30 cellular contexts compared by ENCODE assay signal in the genomic region with DNA sequence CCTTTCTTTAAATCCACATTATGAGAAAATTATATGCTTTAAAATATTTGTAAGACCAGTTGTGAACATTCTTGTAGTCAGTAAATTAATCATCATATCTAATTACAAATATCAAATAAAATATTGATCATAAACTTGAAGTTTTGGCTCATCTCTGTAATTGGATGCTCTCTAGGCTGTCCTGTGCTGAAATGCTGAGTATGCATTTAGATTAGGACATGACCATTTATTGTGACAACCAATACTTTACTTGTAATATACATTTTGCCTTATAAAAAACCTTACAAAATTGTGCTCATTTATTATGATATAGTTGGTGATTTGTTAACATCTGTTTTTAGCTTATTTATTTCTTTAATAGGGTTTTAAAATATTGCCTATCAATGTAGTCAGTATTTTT.
"Had no signal": no experiment of that assay in that cellular context is flagged by ENCODE, and none has a peak within 500 bp of the region (broad histone marks: within the 10 kb centered on the region; RNA-seq: fewer than 3 reads in every experiment).

No MANE protein-coding gene starts in this region.

- H3K36me3 ChIP-seq: brain microvascular endothelial cell, colonic mucosa, esophagus squamous epithelium, gastroesophageal sphincter, heart right ventricle had no signal

- H3K27me3 ChIP-seq: brain microvascular endothelial cell, colonic mucosa, esophagus squamous epithelium, gastroesophageal sphincter, heart right ventricle had no signal

- H3K9me3 ChIP-seq: colonic mucosa, esophagus squamous epithelium, gastroesophageal sphincter had no signal

- H3K4me3 ChIP-seq: colonic mucosa, esophagus squamous epithelium, gastroesophageal sphincter, heart right ventricle had no signal

- H3K27ac ChIP-seq: brain microvascular endothelial cell, colonic mucosa, epithelial cell of prostate, esophagus squamous epithelium, gastroesophageal sphincter, heart right ventricle, VCaP had no signal

- ATAC-seq: activated CD8-positive, alpha-beta T cell treated with anti-CD3 and anti-CD28 coated beads for 36 hours; activated T-cell treated with anti-CD3 and anti-CD28 coated beads, Interleukin-2, amount 50 U/mL, for 4 hours; activated T-helper 17 cell treated with anti-CD3 and anti-CD28 coated beads, Interleukin-2, amount 50 U/mL, for 72 hours; gastroesophageal sphincter; heart right ventricle; WTC11 had no signal

- FAIRE-seq: astrocyte, bronchial epithelial cell, endothelial cell of umbilical vein had no signal

- DNase-seq: activated CD4-positive, alpha-beta T cell treated with anti-CD3 and anti-CD28 coated beads for 1 hour; activated CD4-positive, alpha-beta T cell treated with anti-CD3 and anti-CD28 coated beads for 48 hours; activated CD4-positive, alpha-beta T cell treated with anti-CD3 and anti-CD28 coated beads, Interleukin-2, amount 50 U/mL, for 1 hour; activated CD4-positive, alpha-beta T cell treated with anti-CD3 and anti-CD28 coated beads, Interleukin-2, amount 50 U/mL, for 48 hours; activated CD8-positive, alpha-beta memory T cell treated with anti-CD3 and anti-CD28 coated beads for 24 hours; activated CD8-positive, alpha-beta T cell treated with anti-CD3 and anti-CD28 coated beads for 36 hours; activated effector memory CD4-positive, alpha-beta T cell treated with Interleukin-2 at 50 U/mL for 16 hours; activated gamma-delta T cell treated with Interleukin-2 at 50 U/mL for 16 hours; activated naive CD4-positive, alpha-beta T cell treated with anti-CD3 and anti-CD28 coated beads, Interleukin-2, amount 50 U/mL, for 16 hours; activated naive CD4-positive, alpha-beta T cell treated with Interleukin-2 at 50 U/mL for 16 hours; activated T-cell treated with anti-CD3 and anti-CD28 coated beads, Interleukin-2, amount 50 U/mL, for 4 hours; amniotic stem cell; anterior cingulate cortex; brain microvascular endothelial cell; caudate nucleus; cerebellar nuclear complex; colonic mucosa; effector CD8-positive, alpha-beta T cell; esophagus squamous epithelium; foreskin melanocyte; heart right ventricle; T-helper 2 cell had no signal

- H3K4me1 ChIP-seq: colonic mucosa, esophagus squamous epithelium, gastroesophageal sphincter, heart right ventricle had no signal
